ENCODE assay signal across 39 cellular contexts in the genomic region with DNA sequence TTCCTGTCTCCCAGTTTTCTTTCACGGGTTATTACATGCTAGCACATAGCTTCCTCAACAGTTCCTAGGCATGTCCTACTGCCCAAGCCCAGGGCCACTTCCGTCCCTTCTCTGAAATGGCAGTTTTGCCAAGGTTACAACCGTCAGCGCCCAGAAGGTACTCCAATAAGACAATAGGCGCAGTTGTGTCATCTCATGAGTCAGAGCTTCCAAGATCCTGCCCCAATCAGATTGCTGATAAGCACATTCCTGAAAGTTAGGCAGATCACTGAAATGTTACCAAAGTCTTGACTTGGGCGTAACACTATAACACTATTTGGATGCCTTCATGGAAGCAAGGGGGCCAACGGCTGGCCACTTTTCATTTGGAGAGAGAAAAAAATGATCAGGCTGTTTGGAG. TPM values are rescaled to one million over a fixed set of nuclear protein-coding genes. Genes with fewer than 3 reads are reported as not detected.
DNase-seq lines count a peak whose midpoint lies in the region; ATAC-seq, FAIRE-seq and TF ChIP-seq lines count a peak whose summit lies in the region.
"Had no signal": no experiment of that assay in that cellular context is flagged by ENCODE, and none has a peak within 500 bp of the region (broad histone marks: within the 10 kb centered on the region; RNA-seq: fewer than 3 reads in every experiment).

No MANE protein-coding gene starts in this region.

- no peaks in the 10 kb centered on the region for H3K36me3 ChIP-seq in K562 (ENCODE audit: control insufficient read depth, insufficient read depth, low read length)
- H3K36me3 ChIP-seq: ascending aorta, right atrium auricular region had no signal

- H3K9me1 ChIP-seq in K562 (ENCODE audit: control insufficient read depth, insufficient read depth, low read length): no peaks in the 10 kb centered on the region

- POLR2A ChIA-PET in K562 (lab: Yijun Ruan, JAX): no interaction called here

- DNase-seq in A172 (ENCODE audit: low spot score): peak; percentile 73
- DNase-seq in NCI-H226: peak; percentile 14
- DNase-seq in K562 (ENCODE audit: extremely low read depth in 1 of 4, low spot score in 3 of 4): peak in 1 of 4 experiments; percentile 30
- DNase-seq in foreskin keratinocyte: peak; percentile 63 to 66
- DNase-seq in H54 (ENCODE audit: insufficient read length, low spot score): no peak
- no peak for DNase-seq in SW 1271 (lab: John Stamatoyannopoulos, UW)
- no peak for DNase-seq in germinal center (ENCODE audit: low spot score)
- DNase-seq: activated CD4-positive, alpha-beta T cell treated with anti-CD3 and anti-CD28 coated beads, Interleukin-2, amount 50 U/mL, for 1 hour; activated gamma-delta T cell treated with Interleukin-2 at 50 U/mL for 16 hours; activated naive CD8-positive, alpha-beta T cell treated with anti-CD3 and anti-CD28 coated beads, Interleukin-2, amount 10 ng/mL, durations not matched to agents 7 days and 5 days; activated T-cell treated with anti-CD3 and anti-CD28 coated beads, Interleukin-2, amount 50 U/mL, for 24 hours; AML-193; CD4-positive, CD25-positive, alpha-beta regulatory T cell; cerebellar nuclear complex; GM23248; HFFc6; NCI-H1417 treated with DMSO at 0.1 percent for 48 hours; NCI-H2029 treated with DMSO at 0.1 percent for 48 hours; NCI-H69; SIG-M5; stimulated activated naive CD8-positive, alpha-beta T cell treated with anti-CD3 and anti-CD28 coated beads, Interleukin-15, Interleukin-2, amounts not matched to agents 100 U/mL and 50 U/mL, for 24 hours; T1000 had no signal

- TF ChIP-seq POLR2A in K562 (conservative IDR thresholded peaks at IDR 0.05): no peak
- TF ChIP-seq POLR2A in H54 (IDR thresholded peaks at IDR 0.05; ENCODE audit: low read depth, low read length): no peak

- intact Hi-C loops in K562 (cut with micrococcal nuclease): no loop called here

- TF ChIP-seq RAD21 in K562 (CRISPR knock-in tag; conservative IDR thresholded peaks at IDR 0.05 in 1 of 2, IDR thresholded peaks at IDR 0.05 in 1 of 2): no peak

- no peak overlapping the region for H3K4me2 ChIP-seq in K562 (ENCODE audit: insufficient read depth, low read length)
- H3K4me2 ChIP-seq: A549, KMS-11, smooth muscle cell had no signal

- in situ Hi-C loops in K562 (cut with MboI): loop anchor here (5.0 kb wide), 1 partner anchor 446 kb away; no protein-coding TSS in a partner anchor

- H3K79me2 ChIP-seq in K562 (ENCODE audit: control insufficient read depth, insufficient read depth, low read length): no peaks in the 10 kb centered on the region

- ATAC-seq in K562 (no peak), foreskin keratinocyte (peak; percentile 53), HG03280 (IDR thresholded peaks at IDR 0.05; ENCODE audit: unreplicated experiment) (no peak)
- ATAC-seq: A549; left lobe of liver; Panc1; stimulated activated naive CD8-positive, alpha-beta T cell treated with anti-CD3 and anti-CD28 coated beads, Interleukin-15, Interleukin-2, amounts not matched to agents 100 U/mL and 50 U/mL, for 24 hours; WTC11 had no signal

- H3K27ac ChIP-seq in K562 (ENCODE audit: extremely low read depth, low read depth, low read length): no peak overlapping the region
- H3K27ac ChIP-seq in foreskin keratinocyte: no peak overlapping the region
- H3K27ac ChIP-seq: A549, ascending aorta, GM23248, KMS-11, right atrium auricular region had no signal

- CTCF ChIA-PET in K562 (lab: Yijun Ruan, JAX; ENCODE audit: low intra/inter-chr PET ratio): no interaction called here

- WGBS in K562 (ENCODE audit: insufficient coverage, low coverage, missing lambda C conversion rate): 40% methylated on average over 7 of the region's 7 CpGs

- H2AFZ ChIP-seq in K562 (ENCODE audit: low read depth, low read length): peak overlapping the region; percentile 66
- H2AFZ ChIP-seq: GM23248 had no signal

- no peaks in the 10 kb centered on the region for H3K9me3 ChIP-seq in K562 (replicated peaks; ENCODE audit: control insufficient read depth, insufficient read depth, low read depth, low read length)
- H3K9me3 ChIP-seq: A549, ascending aorta, right atrium auricular region had no signal

- peaks cover 0 to 48% of the 10 kb centered on the region in 2 experiments; a peak in 4 of 5 replicates for H3K4me1 ChIP-seq in K562 (replicated peaks in 1 of 2; ENCODE audit: control insufficient read depth in 2 of 2, insufficient read depth in 2 of 2, low read length in 2 of 2)
- peaks cover 10% of the 10 kb centered on the region for H3K4me1 ChIP-seq in foreskin keratinocyte
- H3K4me1 ChIP-seq: ascending aorta, right atrium auricular region had no signal

- no peak for TF ChIP-seq EP300 in K562 (IDR thresholded peaks at IDR 0.05; ENCODE audit: low read length)

- H3K27me3 ChIP-seq in K562 (ENCODE audit: control insufficient read depth in 2 of 2, insufficient read depth in 2 of 2, low read length in 2 of 2) (no peaks in the 10 kb centered on the region), foreskin keratinocyte (no peaks in the 10 kb centered on the region)
- H3K27me3 ChIP-seq: ascending aorta, right atrium auricular region had no signal

- no peak overlapping the region for H3K4me3 ChIP-seq in K562
- H3K4me3 ChIP-seq: A549, ascending aorta, GM23248, right atrium auricular region, smooth muscle cell had no signal

- no TSS peak for BruUV-seq in K562 (replicated peaks; lab: Mats Ljungman, UMichigan)

- no peaks in the 10 kb centered on the region for H4K20me1 ChIP-seq in K562 (replicated peaks; ENCODE audit: control insufficient read depth, insufficient read depth, low read length)

- no peak for TF ChIP-seq CTCF in K562 (IDR thresholded peaks at IDR 0.05 in 2 of 3, conservative IDR thresholded peaks at IDR 0.05 in 1 of 3; ENCODE audit: insufficient read depth in 2 of 3, low read depth in 1 of 3, low read length in 3 of 3)
- TF ChIP-seq CTCF in foreskin keratinocyte (conservative IDR thresholded peaks at IDR 0.05): no peak

- H3K9ac ChIP-seq in K562 (ENCODE audit: insufficient read depth in 1 of 2, low read depth in 2 of 2, low read length in 2 of 2): no peak overlapping the region
- H3K9ac ChIP-seq: GM23248, KMS-11 had no signal

- FAIRE-seq in K562 (lab: Jason Lieb, UNC) (no peak), H54 (lab: Jason Lieb, UNC) (no peak)
- FAIRE-seq: A549, D721Med, GM18507, GM19239 had no signal

RNA-seq across cellular contexts. Expression of gene GKN2, which starts 34.2 kb away (rescaled TPM):
- total RNA-seq in A172 (2014; rRNA removed; shearing (Covaris generic)): 0.24 and 1.9 TPM in 2 replicates
- not detected in 2 replicates for total RNA-seq in K562 (2011; cell fraction: chromatin; rRNA removed; ENCODE audit: low replicate concordance)
- total RNA-seq in K562 (2011; cell fraction: nucleolus; rRNA removed): not detected in 2 replicates
- total RNA-seq in K562 (2011; cell fraction: nucleoplasm; rRNA removed): not detected in 2 replicates
- total RNA-seq in K562 (2014; rRNA removed) (not detected in 2 replicates), K562 (2014; rRNA removed; fragmentation: Illumina TruSeq; extraction: Trizol) (not detected in 2 replicates), K562 (2015; rRNA removed; fragmentation: Illumina TruSeq; extraction: Trizol) (not detected in 2 replicates), K562 (2021) (not detected in 2 replicates), foreskin keratinocyte (not detected in 2 replicates)
- polyA plus RNA-seq in K562 (2011; rRNA removed) (not detected in 2 replicates), K562 (2014; fragmentation: Illumina TruSeq; extraction: Trizol) (not detected in 2 replicates), K562 (2014; fragmentation: Nextera tagmentation; extraction: Ambion mirVana) (not detected), K562 (2014; rRNA removed) (not detected in 2 replicates), foreskin keratinocyte (not detected in 2 replicates)
- not detected in 2 replicates for polyA plus RNA-seq in K562 (2011; cell fraction: cytosol; rRNA removed)
- not detected in 2 replicates for polyA plus RNA-seq in K562 (2011; cell fraction: nucleus; rRNA removed)
- polyA plus RNA-seq in K562 (2012): not detected in 2 replicates
- not detected in 2 replicates for polyA minus RNA-seq in K562 (2011; rRNA and poly(A)+ RNA removed)
- polyA minus RNA-seq in K562 (2011; cell fraction: cytosol; rRNA and poly(A)+ RNA removed): not detected in 2 replicates
- polyA minus RNA-seq in K562 (2011; cell fraction: nucleus; rRNA and poly(A)+ RNA removed): not detected in 2 replicates
- total RNA-seq: activated naive CD8-positive, alpha-beta T cell treated with anti-CD3 and anti-CD28 coated beads, Interleukin-2, amount 10 ng/mL, durations not matched to agents 7 days and 5 days; CD4-positive, CD25-positive, alpha-beta regulatory T cell; GM23248; HFFc6; HT-29; left lobe of liver; mesenteric fat pad; right atrium auricular region; smooth muscle cell; ureter; WTC11 had no signal
- polyA plus RNA-seq: CD4-positive, CD25-positive, alpha-beta regulatory T cell; GM23248; smooth muscle cell had no signal

RNA-seq across cellular contexts. Expression of gene BMP10, which starts 47.3 kb away (rescaled TPM):
- total RNA-seq in A172 (2014; rRNA removed; shearing (Covaris generic)): 0.46 TPM in 1 of 2 replicates, not detected in the other
- 0.86 and 1.8 TPM in 2 replicates for total RNA-seq in K562 (2011; cell fraction: chromatin; rRNA removed; ENCODE audit: low replicate concordance)
- 1.1 and 1.3 TPM in 2 replicates for total RNA-seq in K562 (2011; cell fraction: nucleolus; rRNA removed)
- total RNA-seq in K562 (2011; cell fraction: nucleoplasm; rRNA removed): 1.6 and 2.1 TPM in 2 replicates
- total RNA-seq in K562 (2014; rRNA removed): 0.59 and 0.69 TPM in 2 replicates
- total RNA-seq in K562 (2014; rRNA removed; fragmentation: Illumina TruSeq; extraction: Trizol): 0.73 and 1.3 TPM in 2 replicates
- 0.43 and 0.45 TPM in 2 replicates for total RNA-seq in K562 (2015; rRNA removed; fragmentation: Illumina TruSeq; extraction: Trizol)
- total RNA-seq in K562 (2021): 0.89 and 0.91 TPM in 2 replicates
- polyA plus RNA-seq in K562 (2011; rRNA removed): 0.18 and 0.40 TPM in 2 replicates
- 0.16 and 0.21 TPM in 2 replicates for polyA plus RNA-seq in K562 (2011; cell fraction: cytosol; rRNA removed)
- polyA plus RNA-seq in K562 (2011; cell fraction: nucleus; rRNA removed): 0.18 and 0.81 TPM in 2 replicates
- 0.50 and 0.60 TPM in 2 replicates for polyA plus RNA-seq in K562 (2012)
- 0.73 and 1.2 TPM in 2 replicates for polyA plus RNA-seq in K562 (2014; fragmentation: Illumina TruSeq; extraction: Trizol)
- polyA plus RNA-seq in K562 (2014; fragmentation: Nextera tagmentation; extraction: Ambion mirVana): under 1 TPM; 0.11 to 0.29 TPM
- polyA plus RNA-seq in K562 (2014; rRNA removed): 0.15 and 1.1 TPM in 2 replicates
- 0.27 and 1.6 TPM in 2 replicates for polyA minus RNA-seq in K562 (2011; rRNA and poly(A)+ RNA removed)
- polyA minus RNA-seq in K562 (2011; cell fraction: cytosol; rRNA and poly(A)+ RNA removed): 1.5 TPM in 1 of 2 replicates, not detected in the other
- polyA minus RNA-seq in K562 (2011; cell fraction: nucleus; rRNA and poly(A)+ RNA removed): 0.22 and 1.3 TPM in 2 replicates
- total RNA-seq in foreskin keratinocyte: not detected in 2 replicates
- not detected in 2 replicates for polyA plus RNA-seq in foreskin keratinocyte
- total RNA-seq: activated naive CD8-positive, alpha-beta T cell treated with anti-CD3 and anti-CD28 coated beads, Interleukin-2, amount 10 ng/mL, durations not matched to agents 7 days and 5 days; ascending aorta; Daoy; GM23248; HFFc6; HT-29; mesenteric fat pad; smooth muscle cell; temporal lobe; ureter; WTC11 had no signal
- polyA plus RNA-seq: A549; CD4-positive, CD25-positive, alpha-beta regulatory T cell; GM23248; smooth muscle cell had no signal

RNA-seq across cellular contexts. Expression of gene GKN1, which starts 55.9 kb away (rescaled TPM):
- total RNA-seq in A172 (2014; rRNA removed; shearing (Covaris generic)): not detected in 2 replicates
- total RNA-seq in K562 (2011; cell fraction: chromatin; rRNA removed; ENCODE audit: low replicate concordance): not detected in 2 replicates
- total RNA-seq in K562 (2011; cell fraction: nucleolus; rRNA removed): not detected in 2 replicates
- not detected in 2 replicates for total RNA-seq in K562 (2011; cell fraction: nucleoplasm; rRNA removed)
- total RNA-seq in K562 (2014; rRNA removed) (not detected in 2 replicates), K562 (2014; rRNA removed; fragmentation: Illumina TruSeq; extraction: Trizol) (not detected in 2 replicates), K562 (2015; rRNA removed; fragmentation: Illumina TruSeq; extraction: Trizol) (not detected in 2 replicates), K562 (2021) (not detected in 2 replicates), foreskin keratinocyte (0.41 TPM in 1 of 2 replicates, not detected in the other)
- polyA plus RNA-seq in K562 (2011; rRNA removed) (not detected in 2 replicates), K562 (2014; fragmentation: Illumina TruSeq; extraction: Trizol) (not detected in 2 replicates), K562 (2014; fragmentation: Nextera tagmentation; extraction: Ambion mirVana) (not detected), K562 (2014; rRNA removed) (not detected in 2 replicates), foreskin keratinocyte (0.10 and 0.18 TPM in 2 replicates)
- polyA plus RNA-seq in K562 (2011; cell fraction: cytosol; rRNA removed): not detected in 2 replicates
- not detected in 2 replicates for polyA plus RNA-seq in K562 (2011; cell fraction: nucleus; rRNA removed)
- not detected in 2 replicates for polyA plus RNA-seq in K562 (2012)
- not detected in 2 replicates for polyA minus RNA-seq in K562 (2011; rRNA and poly(A)+ RNA removed)
- polyA minus RNA-seq in K562 (2011; cell fraction: cytosol; rRNA and poly(A)+ RNA removed): not detected in 2 replicates
- polyA minus RNA-seq in K562 (2011; cell fraction: nucleus; rRNA and poly(A)+ RNA removed): not detected in 2 replicates
- total RNA-seq: activated naive CD8-positive, alpha-beta T cell treated with anti-CD3 and anti-CD28 coated beads, Interleukin-2, amount 10 ng/mL, durations not matched to agents 7 days and 5 days; CD4-positive, CD25-positive, alpha-beta regulatory T cell; Daoy; GM23248; HFFc6; HT-29; left lobe of liver; mesenteric fat pad; right atrium auricular region; smooth muscle cell; ureter; WTC11 had no signal
- polyA plus RNA-seq: CD4-positive, CD25-positive, alpha-beta regulatory T cell; GM23248; smooth muscle cell had no signal

Comparison
In these comparisons a context has a peak if more than half of its experiments do, and no peak if none do; other contexts are left out.
1. DNase-seq: peak in A172 (single experiment), NCI-H226 (single experiment) and foreskin keratinocyte (2 of 2); none in H54 (single experiment), SW 1271 (0 of 2) and germinal center (single experiment).